Comparison of ENCODE assay signal across 18 cellular contexts in genomic region chr7:148336411-148336810, GRCh38.
"Had no signal": no experiment of that assay in that cellular context is flagged by ENCODE, and none has a peak within 500 bp of the region (broad histone marks: within the 10 kb centered on the region; RNA-seq: fewer than 3 reads in every experiment).

No MANE protein-coding gene starts in this region.

- H3K27me3 ChIP-seq: ascending aorta, right lobe of liver had no signal

- DNase-seq: activated CD4-positive, alpha-beta T cell treated with anti-CD3 and anti-CD28 coated beads, Interleukin-2, amount 50 U/mL, for 4 hours; activated effector memory CD4-positive, alpha-beta T cell treated with anti-CD3 and anti-CD28 coated beads, Interleukin-2, amount 50 U/mL, for 16 hours; activated T-cell treated with anti-CD3 and anti-CD28 coated beads, Interleukin-2, amount 50 U/mL, for 72 hours; hypothalamus; left lung; natural killer cell; pancreas; right lobe of liver; stimulated activated CD4-positive, alpha-beta T cell treated with anti-CD3 and anti-CD28 coated beads, Interleukin-4, amount 100 ng/mL, for 1 hour; stimulated activated naive CD8-positive, alpha-beta T cell treated with anti-CD3 and anti-CD28 coated beads, Interleukin-15, amount 100 ng/mL, for 72 hours; upper lobe of left lung had no signal

- H3K27ac Mint-ChIP-seq: activated naive CD4-positive, alpha-beta T cell treated with anti-CD3 and anti-CD28 coated beads, Interleukin-2, amount 50 U/mL, for 24 hours; activated T-cell treated with anti-CD3 and anti-CD28 coated beads, Interleukin-2, amount 50 U/mL, for 72 hours; memory B cell; natural killer cell; stimulated activated naive CD8-positive, alpha-beta T cell treated with anti-CD3 and anti-CD28 coated beads, Interleukin-15, amount 100 ng/mL, for 72 hours; T-helper 2 cell treated with Interferon-gamma antibody and Interleukin-4, amounts not matched to agents 5 μg/mL and 100 μg/mL, for 36 hours had no signal

- H3K9me3 ChIP-seq: ascending aorta, left lung, neutrophil, pancreas, right lobe of liver, upper lobe of left lung had no signal

- H3K36me3 Mint-ChIP-seq: activated naive CD4-positive, alpha-beta T cell treated with anti-CD3 and anti-CD28 coated beads, Interleukin-2, amount 50 U/mL, for 24 hours; natural killer cell had no signal

- H3K36me3 ChIP-seq: ascending aorta, left lung, neutrophil, pancreas, right lobe of liver, upper lobe of left lung had no signal

- H3K4me3 Mint-ChIP-seq: activated naive CD4-positive, alpha-beta T cell treated with anti-CD3 and anti-CD28 coated beads, Interleukin-2, amount 50 U/mL, for 24 hours; activated T-cell treated with anti-CD3 and anti-CD28 coated beads, Interleukin-2, amount 50 U/mL, for 72 hours; memory B cell; natural killer cell; stimulated activated naive CD8-positive, alpha-beta T cell treated with anti-CD3 and anti-CD28 coated beads, Interleukin-15, amount 100 ng/mL, for 72 hours; T-helper 2 cell treated with Interferon-gamma antibody and Interleukin-4, amounts not matched to agents 5 μg/mL and 100 μg/mL, for 36 hours had no signal

- H3K9me3 Mint-ChIP-seq: activated naive CD4-positive, alpha-beta T cell treated with anti-CD3 and anti-CD28 coated beads, Interleukin-2, amount 50 U/mL, for 24 hours had no signal

- ATAC-seq: activated T-cell treated with anti-CD3 and anti-CD28 coated beads, Interleukin-2, amount 50 U/mL, for 72 hours; left lung; natural killer cell; pancreas; right lobe of liver; stimulated activated naive CD8-positive, alpha-beta T cell treated with anti-CD3 and anti-CD28 coated beads, Interleukin-15, amount 100 ng/mL, for 72 hours had no signal

- FAIRE-seq: pancreas, small intestine, TTC549 had no signal

- H3K4me1 ChIP-seq: ascending aorta had no signal

- H3K4me3 ChIP-seq: ascending aorta, left lung, pancreas, right lobe of liver, upper lobe of left lung had no signal

- H3K27ac ChIP-seq: ascending aorta, left lung, neutrophil, pancreas, right lobe of liver, upper lobe of left lung had no signal
